In the genomic region with DNA sequence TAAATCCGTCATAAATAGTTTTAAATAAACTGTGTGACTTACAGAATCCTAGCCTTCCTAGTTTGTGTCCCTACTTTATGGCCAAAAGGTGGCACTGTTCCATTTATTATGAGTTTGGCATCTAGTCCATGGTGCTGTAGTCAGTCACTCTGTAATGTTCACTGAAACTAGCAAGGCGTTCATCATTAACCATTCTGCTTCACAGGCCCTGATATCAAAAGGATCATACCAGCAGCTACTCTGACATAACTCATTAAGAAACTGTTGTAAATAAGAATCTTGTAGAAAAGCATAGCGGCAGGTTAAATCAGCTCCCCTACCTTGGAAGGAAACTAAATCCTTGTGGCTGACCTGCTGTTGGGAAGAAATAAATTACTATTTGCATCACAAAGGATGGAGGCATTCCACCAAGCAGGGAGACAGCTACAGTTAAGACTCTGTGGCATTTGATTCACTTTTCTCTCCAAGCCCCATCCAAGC, we compare ENCODE assay signal across 8 cellular contexts.
A peak's percentile ranks its signal among the peaks of the same experiment; 100 is the strongest.
DNase-seq lines count a peak whose midpoint lies in the region; ATAC-seq and TF ChIP-seq lines count a peak whose summit lies in the region.

No MANE protein-coding gene starts in this region.

- H3K9me3 Mint-ChIP-seq in GM23338: no peaks in the 10 kb centered on the region
- no peaks in the 10 kb centered on the region for H3K9me3 Mint-ChIP-seq in endodermal cell
- no peaks in the 10 kb centered on the region for H3K9me3 Mint-ChIP-seq in neural crest cell
- H3K9me3 Mint-ChIP-seq in activated CD4-positive, alpha-beta memory T cell treated with anti-CD3 and anti-CD28 coated beads, Interleukin-2, amount 10 ng/mL, durations not matched to agents 7 days and 5 days: no peaks in the 10 kb centered on the region

- peaks cover 15% of the 10 kb centered on the region for H3K4me1 Mint-ChIP-seq in GM23338
- H3K4me1 Mint-ChIP-seq in endodermal cell: peaks cover 6% of the 10 kb centered on the region
- H3K4me1 Mint-ChIP-seq in neural crest cell: peaks cover 14% of the 10 kb centered on the region
- no peaks in the 10 kb centered on the region for H3K4me1 Mint-ChIP-seq in activated CD4-positive, alpha-beta memory T cell treated with anti-CD3 and anti-CD28 coated beads, Interleukin-2, amount 10 ng/mL, durations not matched to agents 7 days and 5 days

- peak overlapping the region; percentile 62; the same call in 1 of the 2 replicates for H3K27ac ChIP-seq in GM23338 (ENCODE audit: low read depth)
- H3K27ac ChIP-seq in endodermal cell (ENCODE audit: low read depth, low read length): no peak overlapping the region

- H3K4me1 ChIP-seq in GM23338 (ENCODE audit: insufficient read depth) (peaks cover 16% of the 10 kb centered on the region), endodermal cell (ENCODE audit: control insufficient read depth, insufficient read depth, low read length) (no peaks in the 10 kb centered on the region)

- ATAC-seq in GM23338: peak; percentile 97

- no peaks in the 10 kb centered on the region for H3F3A ChIP-seq in GM23338 (replicated peaks; ENCODE audit: low read depth)

- H3K4me2 ChIP-seq in GM23338: peak overlapping the region; percentile 50; the same call in 1 of the 2 replicates

- H3K4me3 ChIP-seq in GM23338 (peak overlapping the region; percentile 33; the same call in 1 of the 2 replicates), endodermal cell (ENCODE audit: low read length) (no peak overlapping the region)

- H3K4me3 Mint-ChIP-seq in GM23338 (peak overlapping the region; percentile 58; the same call in 2 of the 3 replicates), endodermal cell (no peak overlapping the region), neural crest cell (no peak overlapping the region)
- H3K4me3 Mint-ChIP-seq in activated CD4-positive, alpha-beta memory T cell treated with anti-CD3 and anti-CD28 coated beads, Interleukin-2, amount 10 ng/mL, durations not matched to agents 7 days and 5 days: no peak overlapping the region

- POLR2A ChIA-PET in activated CD4-positive, alpha-beta memory T cell treated with anti-CD3 and anti-CD28 coated beads, Interleukin-2, amount 10 ng/mL, durations not matched to agents 7 days and 5 days (lab: Charles Lee): no interaction called here

- no peaks in the 10 kb centered on the region for H3K79me2 ChIP-seq in GM23338 (replicated peaks; ENCODE audit: insufficient read depth)

- no peaks in the 10 kb centered on the region for H3K36me3 ChIP-seq in GM23338 (ENCODE audit: insufficient read depth)
- H3K36me3 ChIP-seq in endodermal cell (ENCODE audit: control insufficient read depth, insufficient read depth, low read length): no peaks in the 10 kb centered on the region

- H3K27ac Mint-ChIP-seq in GM23338 (no peak overlapping the region; the same call in 1 of the 2 replicates), endodermal cell (no peak overlapping the region), neural crest cell (ENCODE audit: unreplicated experiment) (no peak overlapping the region)
- no peak overlapping the region for H3K27ac Mint-ChIP-seq in activated CD4-positive, alpha-beta memory T cell treated with anti-CD3 and anti-CD28 coated beads, Interleukin-2, amount 10 ng/mL, durations not matched to agents 7 days and 5 days

- intact Hi-C loops in posterior vena cava (cut with DNase I): no loop called here

- H3K9me2 ChIP-seq in GM23338 (ENCODE audit: insufficient read depth): no peaks in the 10 kb centered on the region

- H3K27me3 Mint-ChIP-seq in GM23338 (ENCODE audit: insufficient read depth, low read depth, poor library complexity) (no peaks in the 10 kb centered on the region), endodermal cell (ENCODE audit: insufficient read depth) (no peaks in the 10 kb centered on the region), neural crest cell (ENCODE audit: low read depth) (no peaks in the 10 kb centered on the region)
- no peaks in the 10 kb centered on the region for H3K27me3 Mint-ChIP-seq in activated CD4-positive, alpha-beta memory T cell treated with anti-CD3 and anti-CD28 coated beads, Interleukin-2, amount 10 ng/mL, durations not matched to agents 7 days and 5 days

- no peaks in the 10 kb centered on the region for H3K9me3 ChIP-seq in endodermal cell (ENCODE audit: control insufficient read depth, low read length)

- 33% methylated on average over 2 of the region's 3 CpGs; no CpG with 5 or more reads in 1 of the 2 experiments for WGBS in endodermal cell (ENCODE audit: insufficient coverage in 1 of 2, insufficient read length in 1 of 2), 2 experiments

- H2AFZ ChIP-seq in GM23338: no peak overlapping the region

- H3K9ac ChIP-seq in endodermal cell (ENCODE audit: extremely low read depth, low read length, poor library complexity, severe bottlenecking): no peak overlapping the region

- H4K20me1 ChIP-seq in GM23338 (replicated peaks; ENCODE audit: insufficient read depth): no peaks in the 10 kb centered on the region

- DNase-seq in DMS53 (lab: John Stamatoyannopoulos, UW) (peak; percentile 75), GM23338 (ENCODE audit: low spot score) (peak; percentile 68), NCI-H460 (ENCODE audit: extremely low read depth, low read depth) (peak; percentile 54), endodermal cell (peak; percentile 70), neural crest cell (ENCODE audit: low read depth, low spot score) (peak; percentile 1), HK-2 (ENCODE audit: unreplicated experiment) (no peak), posterior vena cava (ENCODE audit: low spot score) (no peak)
- no peak for DNase-seq in activated CD4-positive, alpha-beta memory T cell treated with anti-CD3 and anti-CD28 coated beads, Interleukin-2, amount 10 ng/mL, durations not matched to agents 7 days and 5 days

- H3K36me3 Mint-ChIP-seq in GM23338 (ENCODE audit: low read depth): no peaks in the 10 kb centered on the region
- H3K36me3 Mint-ChIP-seq in endodermal cell (ENCODE audit: low read depth): no peaks in the 10 kb centered on the region
- no peaks in the 10 kb centered on the region for H3K36me3 Mint-ChIP-seq in neural crest cell (ENCODE audit: low read depth)
- H3K36me3 Mint-ChIP-seq in activated CD4-positive, alpha-beta memory T cell treated with anti-CD3 and anti-CD28 coated beads, Interleukin-2, amount 10 ng/mL, durations not matched to agents 7 days and 5 days (ENCODE audit: low read depth): no peaks in the 10 kb centered on the region

- CTCF ChIA-PET in activated CD4-positive, alpha-beta memory T cell treated with anti-CD3 and anti-CD28 coated beads, Interleukin-2, amount 10 ng/mL, durations not matched to agents 7 days and 5 days (lab: Charles Lee): no interaction called here

- TF ChIP-seq CTCF in GM23338 (conservative IDR thresholded peaks at IDR 0.05; ENCODE audit: low read depth in 2 of 2): peak; percentile 66 to 69
- TF ChIP-seq CTCF in endodermal cell (conservative IDR thresholded peaks at IDR 0.05): peak; percentile 88
- peak; percentile 78 for TF ChIP-seq CTCF in neural crest cell (conservative IDR thresholded peaks at IDR 0.05)

- H3K27me3 ChIP-seq in GM23338 (ENCODE audit: insufficient read depth) (no peaks in the 10 kb centered on the region), endodermal cell (ENCODE audit: control insufficient read depth, insufficient read depth, low read length, poor library complexity, severe bottlenecking) (no peaks in the 10 kb centered on the region)

Comparison
In these comparisons a context has a peak if more than half of its experiments do, and no peak if none do; other contexts are left out.
1. DNase-seq: peak in DMS53 (single experiment), GM23338 (single experiment), NCI-H460 (single experiment), endodermal cell (single experiment) and neural crest cell (single experiment); none in HK-2 (single experiment), activated CD4-positive, alpha-beta memory T cell treated with anti-CD3 and anti-CD28 coated beads, Interleukin-2, amount 10 ng/mL, durations not matched to agents 7 days and 5 days (single experiment) and posterior vena cava (single experiment).
2. Peak in every context shown above with its lines, with median percentiles within 50 percentile points of each other: CTCF ChIP-seq.